ENCODE assay signal across 14 cellular contexts in genomic region chr6:132085731-132086130, GRCh38.
DNase-seq lines count a peak whose midpoint lies in the region; ATAC-seq and TF ChIP-seq lines count a peak whose summit lies in the region.
"Had no signal": no experiment of that assay in that cellular context is flagged by ENCODE, and none has a peak within 500 bp of the region (broad histone marks: within the 10 kb centered on the region; RNA-seq: fewer than 3 reads in every experiment).

No MANE protein-coding gene starts in this region.

- TF ChIP-seq EP300 in gastroesophageal sphincter (IDR thresholded peaks at IDR 0.05) (no peak), stomach (IDR thresholded peaks at IDR 0.05) (no peak)

- DNase-seq in OCI-LY7 (ENCODE audit: low spot score) (no peak), stomach (no peak), NK-92 (lab: John Stamatoyannopoulos, UW; ENCODE audit: unreplicated experiment) (no peak), HuH-7 (ENCODE audit: low spot score) (no peak), testis (no peak), T-helper 2 cell (no peak)
- DNase-seq: caudate nucleus; NCI-H1930; Peyer's patch; spleen; stimulated activated CD8-positive, alpha-beta memory T cell treated with anti-CD3 and anti-CD28 coated beads, Interleukin-4, amount 100 ng/mL, for 48 hours had no signal

- H3K27ac ChIP-seq in OCI-LY7 (ENCODE audit: low read depth, low read length, poor library complexity, severe bottlenecking): no peak overlapping the region
- H3K27ac ChIP-seq in gastroesophageal sphincter: peak overlapping the region; percentile 83 to 98 (median 86)
- H3K27ac ChIP-seq in stomach: peak overlapping the region in 4 of 5 donors; percentile 42 to 76 (median 56)
- no peak overlapping the region for H3K27ac ChIP-seq in testis

- BruUV-seq in OCI-LY7 (replicated peaks; lab: Mats Ljungman, UMichigan): no TSS peak

- H3K4me3 ChIP-seq in OCI-LY7 (ENCODE audit: low read depth, low read length, poor library complexity, severe bottlenecking) (no peak overlapping the region), gastroesophageal sphincter (peak overlapping the region in 1 of 2 donors; percentile 28), stomach (no peak overlapping the region), testis (no peak overlapping the region)
- H3K4me3 ChIP-seq: lung, Peyer's patch, spleen had no signal

- WGBS in gastroesophageal sphincter (ENCODE audit: low coverage in 1 of 2), 2 donors: 39% methylated on average over 4 to 5 of the region's 5 CpGs
- 63 to 78% (median 77%) methylated on average over 5 of the region's 5 CpGs for WGBS in stomach, 5 donors
- WGBS in testis, 2 donors: 62% methylated on average over 5 of the region's 5 CpGs

- intact Hi-C loops in OCI-LY7 (cut with micrococcal nuclease; ENCODE audit: unreplicated experiment) (no loop called here), stomach (cut with DNase I; ENCODE audit: low total_unique reads) (no loop called here), testis (cut with DNase I; ENCODE audit: low total_unique reads) (no loop called here)

- H4K20me1 ChIP-seq in OCI-LY7 (ENCODE audit: insufficient read depth, low read length): no peaks in the 10 kb centered on the region

- CTCF ChIA-PET in OCI-LY7 (lab: Charles Lee; ENCODE audit: unreplicated experiment): no interaction called here

- peak overlapping the region; percentile 86 for H2AFZ ChIP-seq in OCI-LY7 (ENCODE audit: low read length)

- no peaks in the 10 kb centered on the region for H3K9me3 ChIP-seq in OCI-LY7 (ENCODE audit: low read length)
- no peaks in the 10 kb centered on the region for H3K9me3 ChIP-seq in gastroesophageal sphincter
- peaks cover 0 to 5% (median 1%) of the 10 kb centered on the region in 4 donors for H3K9me3 ChIP-seq in stomach
- no peaks in the 10 kb centered on the region for H3K9me3 ChIP-seq in testis
- H3K9me3 ChIP-seq: Peyer's patch had no signal

- TF ChIP-seq CTCF in OCI-LY7 (conservative IDR thresholded peaks at IDR 0.05; ENCODE audit: low read length) (no peak), gastroesophageal sphincter (IDR thresholded peaks at IDR 0.05) (no peak), stomach (IDR thresholded peaks at IDR 0.05) (no peak), testis (IDR thresholded peaks at IDR 0.05) (no peak)

- H3K36me3 ChIP-seq in OCI-LY7 (ENCODE audit: insufficient read depth, low read length) (no peaks in the 10 kb centered on the region), gastroesophageal sphincter (no peaks in the 10 kb centered on the region), stomach (no peaks in the 10 kb centered on the region), testis (ENCODE audit: low read depth, missing control alignments) (no peaks in the 10 kb centered on the region)
- H3K36me3 ChIP-seq: Peyer's patch, spleen had no signal

- H3K4me1 ChIP-seq in OCI-LY7 (ENCODE audit: insufficient read depth, low read length, poor library complexity, severe bottlenecking) (peaks cover 14% of the 10 kb centered on the region), gastroesophageal sphincter (peaks cover 0 to 31% (median 4%) of the 10 kb centered on the region in 3 donors), stomach (peaks cover 0 to 12% (median 0%) of the 10 kb centered on the region in 4 donors), testis (peaks cover 4% of the 10 kb centered on the region)
- H3K4me1 ChIP-seq: Peyer's patch had no signal

- ATAC-seq in GM21390 (IDR thresholded peaks at IDR 0.05; ENCODE audit: unreplicated experiment) (peak; percentile 18), gastroesophageal sphincter (no peak)

- no peaks in the 10 kb centered on the region for H3K79me2 ChIP-seq in OCI-LY7 (ENCODE audit: insufficient read depth, low read depth, low read length)

- H3K27me3 ChIP-seq in gastroesophageal sphincter (no peaks in the 10 kb centered on the region), stomach (no peaks in the 10 kb centered on the region), testis (no peaks in the 10 kb centered on the region)
- H3K27me3 ChIP-seq: Peyer's patch, spleen had no signal

- H3K4me2 ChIP-seq in OCI-LY7 (ENCODE audit: low read length): peak overlapping the region; percentile 16; the same call in 1 of the 2 replicates

- no peak for TF ChIP-seq POLR2A in gastroesophageal sphincter (IDR thresholded peaks at IDR 0.05)
- TF ChIP-seq POLR2A in stomach (IDR thresholded peaks at IDR 0.05): no peak
- TF ChIP-seq POLR2A in testis (IDR thresholded peaks at IDR 0.05): no peak

- no peaks in the 10 kb centered on the region for H3K9me2 ChIP-seq in OCI-LY7 (ENCODE audit: insufficient read depth, low read length)

- POLR2A ChIA-PET in OCI-LY7 (lab: Charles Lee): interaction anchor here (0.7 to 1.8 kb wide), 3 partner anchors 12 to 14 kb away, joined by 3 to 5 read pairs (median 3); no protein-coding TSS in a partner anchor

Comparison
In these comparisons a context has a peak if more than half of its experiments do, and no peak if none do; other contexts are left out.
1. H3K27ac ChIP-seq: peak in gastroesophageal sphincter (4 of 4) and stomach (4 of 5); none in OCI-LY7 (single experiment) and testis (0 of 2).